8 cellular contexts compared by ENCODE assay signal in genomic region chr1:183209533-183210158, GRCh38. TPM values are rescaled to one million over a fixed set of nuclear protein-coding genes. Genes with fewer than 3 reads are reported as not detected.
DNase-seq lines count a peak whose midpoint lies in the region; ATAC-seq and TF ChIP-seq lines count a peak whose summit lies in the region.

No MANE protein-coding gene starts in this region.

- H3K36me3 Mint-ChIP-seq in immature natural killer cell: no peaks in the 10 kb centered on the region

- H3K27me3 Mint-ChIP-seq in immature natural killer cell (ENCODE audit: low read depth in 3 of 3): peaks cover 0 to 13% (median 0%) of the 10 kb centered on the region in 3 donors

- peak; percentile 67 for DNase-seq in AG09309 (ENCODE audit: low read depth)
- peak; percentile 46 for DNase-seq in GM20000 (ENCODE audit: low spot score)
- DNase-seq in NCI-H69 (lab: John Stamatoyannopoulos, UW): peak; percentile 85
- peak; percentile 93 for DNase-seq in fibroblast of mammary gland (ENCODE audit: low read depth)
- no peak for DNase-seq in immature natural killer cell
- no peak for DNase-seq in esophagus squamous epithelium (lab: John Stamatoyannopoulos, UW)

- no peaks in the 10 kb centered on the region for H3K27me3 ChIP-seq in esophagus squamous epithelium

- H3K4me1 ChIP-seq in esophagus squamous epithelium: peaks cover 0 to 29% (median 4%) of the 10 kb centered on the region in 3 donors

- no peak overlapping the region for H3K27ac Mint-ChIP-seq in immature natural killer cell

- H3K4me3 ChIP-seq in AG09309 (ENCODE audit: control insufficient read depth, low read depth, low read length) (no peak overlapping the region), fibroblast of mammary gland (ENCODE audit: control insufficient read depth, low read depth, low read length) (no peak overlapping the region), esophagus squamous epithelium (no peak overlapping the region)

- H3K36me3 ChIP-seq in esophagus squamous epithelium: no peaks in the 10 kb centered on the region

- H3K4me3 Mint-ChIP-seq in immature natural killer cell: no peak overlapping the region

- H3K4me1 Mint-ChIP-seq in immature natural killer cell: no peaks in the 10 kb centered on the region

- TF ChIP-seq CTCF in AG09309 (IDR thresholded peaks at IDR 0.05; ENCODE audit: control insufficient read depth, insufficient read depth, low read depth, low read length, missing control alignments) (no peak), GM20000 (IDR thresholded peaks at IDR 0.05; ENCODE audit: extremely low read depth, missing control alignments) (no peak), fibroblast of mammary gland (conservative IDR thresholded peaks at IDR 0.05; ENCODE audit: control insufficient read depth, insufficient read depth, low read depth, low read length) (no peak), esophagus squamous epithelium (IDR thresholded peaks at IDR 0.05) (no peak)

- H3K27ac ChIP-seq in esophagus squamous epithelium: peak overlapping the region in 1 of 4 donors; percentile 42

- H3K9me3 ChIP-seq in esophagus squamous epithelium: no peaks in the 10 kb centered on the region

- ATAC-seq in HG03571 (IDR thresholded peaks at IDR 0.05; ENCODE audit: unreplicated experiment) (no peak), HG03039 (IDR thresholded peaks at IDR 0.05; ENCODE audit: unreplicated experiment) (no peak)

- H3K9me3 Mint-ChIP-seq in immature natural killer cell: peaks cover 0 to 2% (median 0%) of the 10 kb centered on the region in 6 donors

- intact Hi-C loops in esophagus squamous epithelium (cut with DNase I): no loop called here

- TF ChIP-seq POLR2A in esophagus squamous epithelium (IDR thresholded peaks at IDR 0.05): no peak

RNA-seq across cellular contexts. Expression of gene LAMC2, which starts 23.6 kb away (rescaled TPM):
- not detected for polyA plus RNA-seq in immature natural killer cell
- total RNA-seq in esophagus squamous epithelium: 10 to 100 TPM in 3 of 4 donors, 1 to 10 TPM in 1; 9.4 to 17.4 (median 15.9) TPM

Comparison
In these comparisons a context has a peak if more than half of its experiments do, and no peak if none do; other contexts are left out.
1. DNase-seq: peak in AG09309 (single experiment), GM20000 (single experiment), NCI-H69 (single experiment) and fibroblast of mammary gland (single experiment); none in immature natural killer cell (0 of 3) and esophagus squamous epithelium (single experiment).